In genomic region chr7:150324366-150324961, GRCh38 we compare ENCODE assay signal across 2 cellular contexts.
TF ChIP-seq lines count a peak whose summit lies in the region.

No MANE protein-coding gene starts in this region.

TF ChIP-seq in IMR-90, 13 proteins besides CTCF, POLR2A, EP300 and RAD21:
- TF ChIP-seq SMC3 (IDR thresholded peaks at IDR 0.05; ENCODE audit: low read depth, low read length): no peak
- no peak for TF ChIP-seq RCOR1 (IDR thresholded peaks at IDR 0.05; ENCODE audit: insufficient replicate concordance, low read length)
- TF ChIP-seq MXI1 (IDR thresholded peaks at IDR 0.05; ENCODE audit: borderline replicate concordance, low read depth, low read length): no peak
- no peak for TF ChIP-seq MAFK (IDR thresholded peaks at IDR 0.05; ENCODE audit: low read depth, low read length)
- no peak for TF ChIP-seq ELK1 (IDR thresholded peaks at IDR 0.05; ENCODE audit: borderline replicate concordance, low read depth, low read length)
- no peak for TF ChIP-seq BHLHE40 (IDR thresholded peaks at IDR 0.05; ENCODE audit: low read depth, low read length)
- TF ChIP-seq CHD1 (IDR thresholded peaks at IDR 0.05; ENCODE audit: low read depth, low read length): no peak
- no peak for TF ChIP-seq FOS (IDR thresholded peaks at IDR 0.05; ENCODE audit: low read depth, low read length)
- TF ChIP-seq MAZ (IDR thresholded peaks at IDR 0.05; ENCODE audit: borderline replicate concordance, low read depth, low read length): no peak
- no peak for TF ChIP-seq RFX5 (IDR thresholded peaks at IDR 0.05; ENCODE audit: low read depth, low read length)
- TF ChIP-seq, protein P1, sequence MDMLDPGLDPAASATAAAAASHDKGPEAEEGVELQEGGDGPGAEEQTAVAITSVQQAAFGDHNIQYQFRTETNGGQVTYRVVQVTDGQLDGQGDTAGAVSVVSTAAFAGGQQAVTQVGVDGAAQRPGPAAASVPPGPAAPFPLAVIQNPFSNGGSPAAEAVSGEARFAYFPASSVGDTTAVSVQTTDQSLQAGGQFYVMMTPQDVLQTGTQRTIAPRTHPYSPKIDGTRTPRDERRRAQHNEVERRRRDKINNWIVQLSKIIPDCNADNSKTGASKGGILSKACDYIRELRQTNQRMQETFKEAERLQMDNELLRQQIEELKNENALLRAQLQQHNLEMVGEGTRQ (IDR thresholded peaks at IDR 0.05; ENCODE audit: low read depth, low read length): no peak
- no peak for TF ChIP-seq NFE2L2 (IDR thresholded peaks at IDR 0.05; ENCODE audit: low read depth, low read length)
- no peak for TF ChIP-seq CEBPB (IDR thresholded peaks at IDR 0.05; ENCODE audit: low read depth, low read length)
TF ChIP-seq in IMR-90: peak in this region for 0.

TF ChIP-seq in K562, 482 proteins besides CTCF, POLR2A, EP300 and RAD21 (continues in another document):
- TF ChIP-seq POLR2B (IDR thresholded peaks at IDR 0.05; ENCODE audit: low read depth, partially characterized antibody): no peak
- TF ChIP-seq, protein P2, sequence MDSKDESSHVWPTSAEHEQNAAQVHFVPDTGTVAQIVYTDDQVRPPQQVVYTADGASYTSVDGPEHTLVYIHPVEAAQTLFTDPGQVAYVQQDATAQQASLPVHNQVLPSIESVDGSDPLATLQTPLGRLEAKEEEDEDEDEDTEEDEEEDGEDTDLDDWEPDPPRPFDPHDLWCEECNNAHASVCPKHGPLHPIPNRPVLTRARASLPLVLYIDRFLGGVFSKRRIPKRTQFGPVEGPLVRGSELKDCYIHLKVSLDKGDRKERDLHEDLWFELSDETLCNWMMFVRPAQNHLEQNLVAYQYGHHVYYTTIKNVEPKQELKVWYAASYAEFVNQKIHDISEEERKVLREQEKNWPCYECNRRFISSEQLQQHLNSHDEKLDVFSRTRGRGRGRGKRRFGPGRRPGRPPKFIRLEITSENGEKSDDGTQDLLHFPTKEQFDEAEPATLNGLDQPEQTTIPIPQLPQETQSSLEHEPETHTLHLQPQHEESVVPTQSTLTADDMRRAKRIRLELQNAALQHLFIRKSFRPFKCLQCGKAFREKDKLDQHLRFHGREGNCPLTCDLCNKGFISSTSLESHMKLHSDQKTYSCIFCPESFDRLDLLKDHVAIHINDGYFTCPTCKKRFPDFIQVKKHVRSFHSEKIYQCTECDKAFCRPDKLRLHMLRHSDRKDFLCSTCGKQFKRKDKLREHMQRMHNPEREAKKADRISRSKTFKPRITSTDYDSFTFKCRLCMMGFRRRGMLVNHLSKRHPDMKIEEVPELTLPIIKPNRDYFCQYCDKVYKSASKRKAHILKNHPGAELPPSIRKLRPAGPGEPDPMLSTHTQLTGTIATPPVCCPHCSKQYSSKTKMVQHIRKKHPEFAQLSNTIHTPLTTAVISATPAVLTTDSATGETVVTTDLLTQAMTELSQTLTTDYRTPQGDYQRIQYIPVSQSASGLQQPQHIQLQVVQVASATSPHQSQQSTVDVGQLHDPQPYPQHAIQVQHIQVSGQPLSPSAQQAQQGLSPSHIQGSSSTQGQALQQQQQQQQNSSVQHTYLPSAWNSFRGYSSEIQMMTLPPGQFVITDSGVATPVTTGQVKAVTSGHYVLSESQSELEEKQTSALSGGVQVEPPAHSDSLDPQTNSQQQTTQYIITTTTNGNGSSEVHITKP (IDR thresholded peaks at IDR 0.05; ENCODE audit: partially characterized antibody): peak; percentile 14
- TF ChIP-seq RBBP5 (IDR thresholded peaks at IDR 0.05; ENCODE audit: borderline replicate concordance, insufficient read depth, low read length, poor library complexity, severe bottlenecking): peak; percentile 59
- 0 out of 2 replicates have a peak, but pooled peaks have one; percentile 8 for TF ChIP-seq ZNF584 (CRISPR knock-in tag; IDR thresholded peaks at IDR 0.05; ENCODE audit: low read depth)
- peak; percentile 78; the same call in 1 of the 2 replicates for TF ChIP-seq ZBTB26 (CRISPR knock-in tag; IDR thresholded peaks at IDR 0.05)
- no peak for TF ChIP-seq TGIF2 (CRISPR knock-in tag; IDR thresholded peaks at IDR 0.05)
- TF ChIP-seq SMARCE1 (IDR thresholded peaks at IDR 0.05): 0 out of 2 replicates have a peak, but pooled peaks have one; percentile 18
- TF ChIP-seq, protein P3, sequence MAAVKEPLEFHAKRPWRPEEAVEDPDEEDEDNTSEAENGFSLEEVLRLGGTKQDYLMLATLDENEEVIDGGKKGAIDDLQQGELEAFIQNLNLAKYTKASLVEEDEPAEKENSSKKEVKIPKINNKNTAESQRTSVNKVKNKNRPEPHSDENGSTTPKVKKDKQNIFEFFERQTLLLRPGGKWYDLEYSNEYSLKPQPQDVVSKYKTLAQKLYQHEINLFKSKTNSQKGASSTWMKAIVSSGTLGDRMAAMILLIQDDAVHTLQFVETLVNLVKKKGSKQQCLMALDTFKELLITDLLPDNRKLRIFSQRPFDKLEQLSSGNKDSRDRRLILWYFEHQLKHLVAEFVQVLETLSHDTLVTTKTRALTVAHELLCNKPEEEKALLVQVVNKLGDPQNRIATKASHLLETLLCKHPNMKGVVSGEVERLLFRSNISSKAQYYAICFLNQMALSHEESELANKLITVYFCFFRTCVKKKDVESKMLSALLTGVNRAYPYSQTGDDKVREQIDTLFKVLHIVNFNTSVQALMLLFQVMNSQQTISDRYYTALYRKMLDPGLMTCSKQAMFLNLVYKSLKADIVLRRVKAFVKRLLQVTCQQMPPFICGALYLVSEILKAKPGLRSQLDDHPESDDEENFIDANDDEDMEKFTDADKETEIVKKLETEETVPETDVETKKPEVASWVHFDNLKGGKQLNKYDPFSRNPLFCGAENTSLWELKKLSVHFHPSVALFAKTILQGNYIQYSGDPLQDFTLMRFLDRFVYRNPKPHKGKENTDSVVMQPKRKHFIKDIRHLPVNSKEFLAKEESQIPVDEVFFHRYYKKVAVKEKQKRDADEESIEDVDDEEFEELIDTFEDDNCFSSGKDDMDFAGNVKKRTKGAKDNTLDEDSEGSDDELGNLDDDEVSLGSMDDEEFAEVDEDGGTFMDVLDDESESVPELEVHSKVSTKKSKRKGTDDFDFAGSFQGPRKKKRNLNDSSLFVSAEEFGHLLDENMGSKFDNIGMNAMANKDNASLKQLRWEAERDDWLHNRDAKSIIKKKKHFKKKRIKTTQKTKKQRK (IDR thresholded peaks at IDR 0.05; ENCODE audit: borderline replicate concordance, low read depth, low read length): no peak
- TF ChIP-seq DNMT1 (IDR thresholded peaks at IDR 0.05): 0 out of 2 replicates have a peak, but pooled peaks have one; percentile 45
- TF ChIP-seq KHSRP (IDR thresholded peaks at IDR 0.05): no peak
- 0 out of 2 replicates have a peak, but pooled peaks have one; percentile 17 for TF ChIP-seq SPI1 (IDR thresholded peaks at IDR 0.05; ENCODE audit: borderline replicate concordance, low read depth, low read length)
- no peak for TF ChIP-seq ZBTB40 (IDR thresholded peaks at IDR 0.05)
- 0 out of 2 replicates have a peak, but pooled peaks have one; percentile 22 for TF ChIP-seq ZBTB40 (CRISPR knock-in tag; IDR thresholded peaks at IDR 0.05)
- TF ChIP-seq, protein P4, sequence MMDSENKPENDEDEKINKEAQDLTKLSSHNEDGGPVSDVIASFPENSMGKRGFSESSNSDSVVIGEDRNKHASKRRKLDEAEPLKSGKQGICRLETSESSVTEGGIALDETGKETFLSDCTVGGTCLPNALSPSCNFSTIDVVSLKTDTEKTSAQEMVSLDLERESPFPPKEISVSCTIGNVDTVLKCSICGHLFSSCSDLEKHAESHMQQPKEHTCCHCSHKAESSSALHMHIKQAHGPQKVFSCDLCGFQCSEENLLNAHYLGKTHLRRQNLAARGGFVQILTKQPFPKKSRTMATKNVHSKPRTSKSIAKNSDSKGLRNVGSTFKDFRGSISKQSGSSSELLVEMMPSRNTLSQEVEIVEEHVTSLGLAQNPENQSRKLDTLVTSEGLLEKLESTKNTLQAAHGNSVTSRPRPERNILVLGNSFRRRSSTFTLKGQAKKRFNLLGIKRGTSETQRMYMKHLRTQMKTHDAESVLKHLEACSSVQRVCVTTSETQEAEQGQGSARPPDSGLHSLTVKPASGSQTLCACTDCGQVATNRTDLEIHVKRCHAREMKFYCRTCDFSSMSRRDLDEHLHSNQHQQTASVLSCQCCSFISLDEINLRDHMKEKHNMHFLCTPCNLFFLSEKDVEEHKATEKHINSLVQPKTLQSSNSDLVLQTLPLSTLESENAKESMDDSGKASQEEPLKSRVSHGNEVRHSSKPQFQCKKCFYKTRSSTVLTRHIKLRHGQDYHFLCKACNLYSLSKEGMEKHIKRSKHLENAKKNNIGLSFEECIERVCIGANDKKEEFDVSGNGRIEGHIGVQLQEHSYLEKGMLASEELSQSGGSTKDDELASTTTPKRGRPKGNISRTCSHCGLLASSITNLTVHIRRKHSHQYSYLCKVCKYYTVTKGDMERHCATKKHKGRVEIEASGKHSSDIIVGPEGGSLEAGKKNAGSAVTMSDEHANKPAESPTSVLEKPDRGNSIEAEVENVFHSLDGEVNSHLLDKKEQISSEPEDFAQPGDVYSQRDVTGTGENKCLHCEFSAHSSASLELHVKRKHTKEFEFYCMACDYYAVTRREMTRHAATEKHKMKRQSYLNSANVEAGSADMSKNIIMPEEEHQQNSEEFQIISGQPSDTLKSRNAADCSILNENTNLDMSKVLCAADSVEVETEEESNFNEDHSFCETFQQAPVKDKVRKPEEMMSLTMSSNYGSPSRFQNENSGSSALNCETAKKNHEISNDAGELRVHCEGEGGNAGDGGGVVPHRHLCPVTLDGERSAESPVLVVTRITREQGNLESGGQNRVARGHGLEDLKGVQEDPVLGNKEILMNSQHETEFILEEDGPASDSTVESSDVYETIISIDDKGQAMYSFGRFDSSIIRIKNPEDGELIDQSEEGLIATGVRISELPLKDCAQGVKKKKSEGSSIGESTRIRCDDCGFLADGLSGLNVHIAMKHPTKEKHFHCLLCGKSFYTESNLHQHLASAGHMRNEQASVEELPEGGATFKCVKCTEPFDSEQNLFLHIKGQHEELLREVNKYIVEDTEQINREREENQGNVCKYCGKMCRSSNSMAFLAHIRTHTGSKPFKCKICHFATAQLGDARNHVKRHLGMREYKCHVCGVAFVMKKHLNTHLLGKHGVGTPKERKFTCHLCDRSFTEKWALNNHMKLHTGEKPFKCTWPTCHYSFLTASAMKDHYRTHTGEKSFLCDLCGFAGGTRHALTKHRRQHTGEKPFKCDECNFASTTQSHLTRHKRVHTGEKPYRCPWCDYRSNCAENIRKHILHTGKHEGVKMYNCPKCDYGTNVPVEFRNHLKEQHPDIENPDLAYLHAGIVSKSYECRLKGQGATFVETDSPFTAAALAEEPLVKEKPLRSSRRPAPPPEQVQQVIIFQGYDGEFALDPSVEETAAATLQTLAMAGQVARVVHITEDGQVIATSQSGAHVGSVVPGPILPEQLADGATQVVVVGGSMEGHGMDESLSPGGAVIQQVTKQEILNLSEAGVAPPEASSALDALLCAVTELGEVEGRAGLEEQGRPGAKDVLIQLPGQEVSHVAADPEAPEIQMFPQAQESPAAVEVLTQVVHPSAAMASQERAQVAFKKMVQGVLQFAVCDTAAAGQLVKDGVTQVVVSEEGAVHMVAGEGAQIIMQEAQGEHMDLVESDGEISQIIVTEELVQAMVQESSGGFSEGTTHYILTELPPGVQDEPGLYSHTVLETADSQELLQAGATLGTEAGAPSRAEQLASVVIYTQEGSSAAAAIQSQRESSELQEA (IDR thresholded peaks at IDR 0.05; ENCODE audit: low read depth): no peak
- no peak for TF ChIP-seq ZNF766 (CRISPR knock-in tag; conservative IDR thresholded peaks at IDR 0.05)
